17 cellular contexts compared by ENCODE assay signal in genomic region chr10:34999532-34999931, GRCh38.
A peak's percentile ranks its signal among the peaks of the same experiment; 100 is the strongest.
DNase-seq lines count a peak whose midpoint lies in the region; ATAC-seq, FAIRE-seq and TF ChIP-seq lines count a peak whose summit lies in the region.
"Had no signal": no experiment of that assay in that cellular context is flagged by ENCODE, and none has a peak within 500 bp of the region (broad histone marks: within the 10 kb centered on the region; RNA-seq: fewer than 3 reads in every experiment).

No MANE protein-coding gene starts in this region.

- no peaks in the 10 kb centered on the region for H3K36me3 Mint-ChIP-seq in neural progenitor cell

- H3K79me2 ChIP-seq in neural progenitor cell (ENCODE audit: low read depth): no peaks in the 10 kb centered on the region

- H3K27me3 ChIP-seq in neural progenitor cell (no peaks in the 10 kb centered on the region), BE2C (no peaks in the 10 kb centered on the region), small intestine (ENCODE audit: control insufficient read depth in 2 of 2, insufficient read depth in 2 of 2, low read length in 2 of 2) (no peaks in the 10 kb centered on the region), right atrium auricular region (no peaks in the 10 kb centered on the region)

- H3K4me1 Mint-ChIP-seq in neural progenitor cell: peaks cover 21% of the 10 kb centered on the region

- H3K4me3 Mint-ChIP-seq in neural progenitor cell: no peak overlapping the region
- H3K4me3 Mint-ChIP-seq: CD4-positive, alpha-beta memory T cell; HFFc6 had no signal

- no peaks in the 10 kb centered on the region for H3F3A ChIP-seq in neural progenitor cell (ENCODE audit: low read depth)

- peaks cover 14% of the 10 kb centered on the region for H3K4me1 ChIP-seq in neural progenitor cell
- H3K4me1 ChIP-seq in BE2C: no peaks in the 10 kb centered on the region
- H3K4me1 ChIP-seq in small intestine (ENCODE audit: control insufficient read depth in 2 of 2, insufficient read depth in 1 of 2, low read depth in 1 of 2, low read length in 1 of 2): no peaks in the 10 kb centered on the region
- H3K4me1 ChIP-seq in right atrium auricular region: peaks cover 0 to 4% of the 10 kb centered on the region in 2 donors

- 85 to 97% (median 97%) methylated on average over 5 of the region's 5 CpGs for WGBS in small intestine, 3 donors

- H3K36me3 ChIP-seq in neural progenitor cell (no peaks in the 10 kb centered on the region), BE2C (no peaks in the 10 kb centered on the region), small intestine (ENCODE audit: control insufficient read depth in 2 of 2, insufficient read depth in 2 of 2, low read length in 2 of 2) (no peaks in the 10 kb centered on the region), right atrium auricular region (no peaks in the 10 kb centered on the region)

- peak; percentile 16 for ATAC-seq in left lobe of liver
- ATAC-seq: HCT116 had no signal

- H4K20me1 ChIP-seq in neural progenitor cell (ENCODE audit: low read depth): no peaks in the 10 kb centered on the region

- H3K9ac ChIP-seq in neural progenitor cell: no peak overlapping the region

- H3K9me3 ChIP-seq in neural progenitor cell (ENCODE audit: low read depth) (no peaks in the 10 kb centered on the region), BE2C (no peaks in the 10 kb centered on the region), small intestine (ENCODE audit: control insufficient read depth, low read depth) (no peaks in the 10 kb centered on the region), right atrium auricular region (no peaks in the 10 kb centered on the region)

- H3K27ac Mint-ChIP-seq in neural progenitor cell: peak overlapping the region; percentile 72
- H3K27ac Mint-ChIP-seq: HFFc6 had no signal

- H2AFZ ChIP-seq in neural progenitor cell (replicated peaks): no peak overlapping the region

- peaks cover 7% of the 10 kb centered on the region for H3K27me3 Mint-ChIP-seq in neural progenitor cell (ENCODE audit: insufficient read depth, low read depth)
- H3K27me3 Mint-ChIP-seq: CD4-positive, alpha-beta memory T cell had no signal

- no peak overlapping the region for H3K27ac ChIP-seq in neural progenitor cell
- H3K27ac ChIP-seq in small intestine (ENCODE audit: low read depth in 1 of 2, low read length in 1 of 2): no peak overlapping the region
- no peak overlapping the region for H3K27ac ChIP-seq in right atrium auricular region
- H3K27ac ChIP-seq: C4-2B had no signal

- H3K9me3 Mint-ChIP-seq in neural progenitor cell: no peaks in the 10 kb centered on the region
- H3K9me3 Mint-ChIP-seq: CD4-positive, alpha-beta memory T cell; HFFc6 had no signal

- no peak overlapping the region for H3K4me2 ChIP-seq in neural progenitor cell

- DNase-seq in RCC 7860 (ENCODE audit: low spot score) (peak; percentile 7), left lobe of liver (ENCODE audit: low spot score) (no peak), neural progenitor cell (ENCODE audit: low spot score) (no peak), BE2C (no peak), small intestine (no peak), right atrium auricular region (ENCODE audit: low spot score) (no peak)
- DNase-seq: ACHN; CD4-positive, alpha-beta memory T cell; DMS153; DMS79; GDM1; GOT3; H7; HFFc6 had no signal

- FAIRE-seq in RCC 7860 (lab: Jason Lieb, UNC) (no peak), small intestine (lab: Jason Lieb, UNC) (no peak)
- FAIRE-seq: A204.1 had no signal

- no peak for TF ChIP-seq CTCF in neural progenitor cell (IDR thresholded peaks at IDR 0.05)
- TF ChIP-seq CTCF in BE2C (IDR thresholded peaks at IDR 0.05; ENCODE audit: low read depth, low read length): no peak
- no peak for TF ChIP-seq CTCF in right atrium auricular region (IDR thresholded peaks at IDR 0.05)

- H3K4me3 ChIP-seq in neural progenitor cell: no peak overlapping the region
- no peak overlapping the region for H3K4me3 ChIP-seq in BE2C (ENCODE audit: low read depth, low read length)
- H3K4me3 ChIP-seq in small intestine (ENCODE audit: low read depth in 1 of 2, low read length in 2 of 2): no peak overlapping the region
- H3K4me3 ChIP-seq in right atrium auricular region: no peak overlapping the region
